ENCODE assay signal across 16 cellular contexts in genomic region chr12:46265102-46265501, GRCh38. TPM values are rescaled to one million over a fixed set of nuclear protein-coding genes. Genes with fewer than 3 reads are reported as not detected.
A peak's percentile ranks its signal among the peaks of the same experiment; 100 is the strongest.
DNase-seq lines count a peak whose midpoint lies in the region; ATAC-seq and TF ChIP-seq lines count a peak whose summit lies in the region.
"Had no signal": no experiment of that assay in that cellular context is flagged by ENCODE, and none has a peak within 500 bp of the region (broad histone marks: within the 10 kb centered on the region; RNA-seq: fewer than 3 reads in every experiment).

No MANE protein-coding gene starts in this region.

- intact Hi-C loops in Panc1 (cut with micrococcal nuclease; ENCODE audit: unreplicated experiment): loop anchor here (10.0 kb wide), 1 partner anchor 100 kb away; no protein-coding TSS in a partner anchor

- ATAC-seq in Panc1 (no peak), HG03159 (IDR thresholded peaks at IDR 0.05; ENCODE audit: unreplicated experiment) (no peak), HG02759 (IDR thresholded peaks at IDR 0.05; ENCODE audit: unreplicated experiment) (no peak)
- ATAC-seq: activated T-cell treated with anti-CD3 and anti-CD28 coated beads, Interleukin-2, amount 50 U/mL, for 4 hours had no signal

- POLR2A ChIA-PET in Panc1 (lab: Charles Lee): interaction anchor here (0.7 kb wide), 1 partner anchor 610 kb away, joined by 3 read pairs; no protein-coding TSS in a partner anchor

- H3K9me3 ChIP-seq in Panc1 (ENCODE audit: control insufficient read depth, insufficient read depth, low read depth, low read length) (no peaks in the 10 kb centered on the region), iPS-20b (ENCODE audit: insufficient read depth, low read depth, low read length) (no peaks in the 10 kb centered on the region)
- H3K9me3 ChIP-seq: thoracic aorta had no signal

- H3K36me3 ChIP-seq in ACC112 (ENCODE audit: insufficient read depth, low read length): peaks cover 4% of the 10 kb centered on the region; the same call in 1 of the 2 replicates
- H3K36me3 ChIP-seq in Panc1 (ENCODE audit: control insufficient read depth, insufficient read depth, low read length): peaks cover 7% of the 10 kb centered on the region; the same call in 1 of the 2 replicates
- peaks cover 15% of the 10 kb centered on the region; the same call in 1 of the 2 replicates for H3K36me3 ChIP-seq in iPS-20b (ENCODE audit: insufficient read depth, low read depth, low read length)
- H3K36me3 ChIP-seq: thoracic aorta had no signal

- peak overlapping the region; percentile 35 for H3K27ac ChIP-seq in ACC112 (ENCODE audit: low read depth, low read length)
- H3K27ac ChIP-seq in Panc1 (ENCODE audit: low read length): peak overlapping the region; percentile 12; the same call in 1 of the 2 replicates
- no peak overlapping the region for H3K27ac ChIP-seq in iPS-20b (ENCODE audit: low read length)
- H3K27ac ChIP-seq: thoracic aorta had no signal

- BruUV-seq in Panc1 (replicated peaks; lab: Mats Ljungman, UMichigan): no TSS peak

- no peak overlapping the region for H2AFZ ChIP-seq in ACC112 (ENCODE audit: low read length, unreplicated experiment)

- in situ Hi-C loops in Panc1 (cut with HindIII; ENCODE audit: low pct_unique_long_range_greater_than_20kb, low sequenced_read_pairs): no loop called here

- H3K79me2 ChIP-seq in ACC112 (ENCODE audit: control insufficient read depth, insufficient read depth, low read length, unreplicated experiment): peaks cover 80% of the 10 kb centered on the region

- DNase-seq in GM12864 (ENCODE audit: low read depth): no peak
- DNase-seq in Panc1 (ENCODE audit: low read depth, low spot score): no peak
- no peak for DNase-seq in epidermal melanocyte (ENCODE audit: insufficient read length, low spot score)
- DNase-seq in NCI-H1092 (lab: John Stamatoyannopoulos, UW): no peak
- DNase-seq: activated CD4-positive, alpha-beta T cell treated with anti-CD3 and anti-CD28 coated beads, Interleukin-2, amount 50 U/mL, for 1 hour; activated T-cell treated with anti-CD3 and anti-CD28 coated beads, Interleukin-2, amount 50 U/mL, for 4 hours; amniotic stem cell; cortex of kidney; DMS79; NCI-H2029 treated with DMSO at 0.1 percent for 48 hours; T1000 had no signal

- CTCF ChIA-PET in Panc1 (lab: Charles Lee): no interaction called here

- H3K4me3 ChIP-seq in ACC112 (ENCODE audit: low read depth, low read length) (peak overlapping the region; percentile 95), GM12864 (ENCODE audit: low read depth, low read length) (peak overlapping the region; percentile 80; the same call in 1 of the 2 replicates), Panc1 (ENCODE audit: low read depth in 2 of 2, low read length in 2 of 2) (peak overlapping the region; percentile 97 to 98; a peak in 3 of 4 replicates), iPS-20b (ENCODE audit: low read length) (peak overlapping the region; percentile 93)

- H3K4me1 ChIP-seq in ACC112 (ENCODE audit: control insufficient read depth, insufficient read depth, low read length, unreplicated experiment) (peaks cover 60% of the 10 kb centered on the region), Panc1 (ENCODE audit: control insufficient read depth, insufficient read depth, low read length) (peaks cover 61% of the 10 kb centered on the region), iPS-20b (ENCODE audit: insufficient read depth, low read length) (peaks cover 56% of the 10 kb centered on the region)

- H3K9ac ChIP-seq in iPS-20b (ENCODE audit: low read depth, low read length): peak overlapping the region; percentile 99; the same call in 1 of the 2 replicates

- no peak for TF ChIP-seq CTCF in GM12864 (IDR thresholded peaks at IDR 0.05; ENCODE audit: low read depth, low read length, missing control alignments)
- no peak for TF ChIP-seq CTCF in Panc1 (IDR thresholded peaks at IDR 0.05)

- H3K27me3 ChIP-seq in ACC112 (ENCODE audit: insufficient read depth, low read length) (no peaks in the 10 kb centered on the region), Panc1 (ENCODE audit: control insufficient read depth, insufficient read depth, low read length) (no peaks in the 10 kb centered on the region), iPS-20b (ENCODE audit: insufficient read depth, low read length) (no peaks in the 10 kb centered on the region)

RNA-seq across cellular contexts. Expression of gene SLC38A1, which starts 3.7 kb away (rescaled TPM):
- total RNA-seq in Panc1 (2021; ENCODE audit: unreplicated experiment): 127 TPM
- polyA plus RNA-seq in Panc1 (2012; ENCODE audit: insufficient read length): 78.9 TPM
